19 cellular contexts compared by ENCODE assay signal in the genomic region with DNA sequence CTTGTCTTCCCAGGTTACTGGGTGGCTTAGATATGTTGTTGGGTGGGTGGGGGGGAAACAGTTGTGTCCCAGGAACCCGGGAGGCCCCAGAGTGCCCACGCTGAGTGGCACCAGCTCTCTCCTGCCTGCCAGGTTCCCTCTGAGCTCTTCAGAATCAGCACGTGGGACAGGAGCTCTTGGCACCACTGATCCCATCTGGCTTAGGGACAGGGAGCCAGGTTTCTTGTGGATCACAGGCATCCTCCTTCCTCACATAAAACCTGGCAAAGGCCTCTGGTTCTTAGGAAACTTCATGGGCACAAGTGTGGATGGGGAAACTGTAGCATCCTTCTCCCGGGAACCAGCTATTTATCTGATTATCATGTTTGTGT. TPM values are rescaled to one million over a fixed set of nuclear protein-coding genes. Genes with fewer than 3 reads are reported as not detected.
DNase-seq lines count a peak whose midpoint lies in the region; ATAC-seq, FAIRE-seq and TF ChIP-seq lines count a peak whose summit lies in the region.
"Had no signal": no experiment of that assay in that cellular context is flagged by ENCODE, and none has a peak within 500 bp of the region (broad histone marks: within the 10 kb centered on the region; RNA-seq: fewer than 3 reads in every experiment).

No MANE protein-coding gene starts in this region.

- no peak overlapping the region for H3K4me3 ChIP-seq in H1 (ENCODE audit: extremely low read depth in 1 of 4, insufficient read depth in 2 of 4, low read depth in 3 of 4, low read length in 4 of 4)
- H3K4me3 ChIP-seq: A549, GM23338 had no signal

- no peak overlapping the region for H2BK120ac ChIP-seq in H1 (replicated peaks; ENCODE audit: low read depth, low read length)

- no peaks in the 10 kb centered on the region for H3K79me1 ChIP-seq in H1 (ENCODE audit: low read depth, low read length)

- intact Hi-C loops in sciatic nerve (cut with DNase I), result loop anchor here (10.0 kb wide), 1 partner anchor 519 kb away; no protein-coding TSS in a partner anchor

- peaks cover 3 to 16% (median 15%) of the 10 kb centered on the region in 4 experiments for H3K27me3 ChIP-seq in H1 (replicated peaks in 1 of 4; ENCODE audit: control insufficient read depth in 3 of 4, extremely low read depth in 1 of 4, insufficient read depth in 3 of 4, low read length in 3 of 4)

- ATAC-seq in sciatic nerve, result no peak
- no peak for ATAC-seq in HG03095 (IDR thresholded peaks at IDR 0.05; ENCODE audit: unreplicated experiment)
- no peak for ATAC-seq in left lobe of liver
- ATAC-seq: A549, GM23338 had no signal

- H3K56ac ChIP-seq in H1 (replicated peaks; ENCODE audit: insufficient read length, low read depth, low read length), result no peak overlapping the region

- no peak overlapping the region for H2AFZ ChIP-seq in H1 (ENCODE audit: low read length)
- H2AFZ ChIP-seq: GM23338 had no signal

- no peak for TF ChIP-seq CTCF in H1 (IDR thresholded peaks at IDR 0.05; ENCODE audit: control extremely low read depth in 1 of 3, insufficient read depth in 1 of 3, low read depth in 1 of 3, low read length in 3 of 3)

- POLR2A ChIA-PET in H1 (lab: Charles Lee; ENCODE audit: partially characterized antibody), result interaction anchor here (0.9 kb wide), 1 partner anchor 16 kb away, joined by 4 read pairs; no protein-coding TSS in a partner anchor

- H4K5ac ChIP-seq in H1 (ENCODE audit: insufficient read length, low read depth, low read length), result no peak overlapping the region

- 0 out of 2 replicates have a peak overlapping the region, but pooled peaks have one; percentile 39 for H2BK12ac ChIP-seq in H1 (ENCODE audit: low read depth, low read length)

- WGBS in H1 (ENCODE audit: extremely low coverage in 1 of 2, insufficient coverage in 1 of 2, insufficient read length in 1 of 2, insufficient replicate concordance in 2 of 2, low coverage in 1 of 2, low lambda C conversion rate in 2 of 2, missing lambda C conversion rate in 1 of 2), 2 experiments, result 92% methylated on average over 4 of the region's 4 CpGs; no CpG with 5 or more reads in 1 of the 2 experiments

- H3K9me3 ChIP-seq in H1 (ENCODE audit: insufficient read depth in 2 of 2, low read depth in 1 of 2, low read length in 1 of 2), result no peaks in the 10 kb centered on the region
- H3K9me3 ChIP-seq: A549, Caco-2 had no signal

- no peak overlapping the region for H4K91ac ChIP-seq in H1 (replicated peaks; ENCODE audit: insufficient read length, low read length)

- H3K36me3 ChIP-seq in H1 (ENCODE audit: control insufficient read depth in 2 of 4, insufficient read depth in 4 of 4, low read length in 3 of 4), result no peaks in the 10 kb centered on the region

- no peak overlapping the region for H2AK5ac ChIP-seq in H1 (ENCODE audit: low read depth, low read length)

- FAIRE-seq in H1 (lab: Jason Lieb, UNC), result no peak
- FAIRE-seq: A549, D721Med had no signal

- TF ChIP-seq RAD21 in H1 (IDR thresholded peaks at IDR 0.05 in 1 of 2, conservative IDR thresholded peaks at IDR 0.05 in 1 of 2; ENCODE audit: low read depth in 2 of 2, low read length in 2 of 2), result no peak

- H3K4me2 ChIP-seq in H1 (ENCODE audit: insufficient read depth in 1 of 2, low read depth in 2 of 2, low read length in 2 of 2), result no peak overlapping the region
- H3K4me2 ChIP-seq: A549, GM23338 had no signal

- H2BK20ac ChIP-seq in H1 (ENCODE audit: low read length), result no peak overlapping the region

- no peak overlapping the region for H3K18ac ChIP-seq in H1 (ENCODE audit: extremely low read depth, low read length)

- H3K9ac ChIP-seq in H1 (replicated peaks in 1 of 4; ENCODE audit: extremely low read depth in 1 of 4, low read depth in 3 of 4, low read length in 3 of 4), result no peak overlapping the region

- H2BK5ac ChIP-seq in H1 (ENCODE audit: low read depth, low read length), result no peak overlapping the region

- peaks cover 0 to 22% (median 16%) of the 10 kb centered on the region in 4 experiments; a peak in 6 of 7 replicates for H3K4me1 ChIP-seq in H1 (replicated peaks in 1 of 4; ENCODE audit: control insufficient read depth in 3 of 4, insufficient read depth in 4 of 4, low read length in 3 of 4)
- H3K4me1 ChIP-seq: A549, Caco-2 had no signal

- no peak for TF ChIP-seq EP300 in H1 (IDR thresholded peaks at IDR 0.05; ENCODE audit: borderline replicate concordance in 1 of 2, low read depth in 2 of 2, low read length in 2 of 2)

- no peaks in the 10 kb centered on the region for H3K79me2 ChIP-seq in H1 (ENCODE audit: control insufficient read depth in 1 of 2, insufficient read depth in 2 of 2, low read length in 2 of 2)

- peaks cover 12% of the 10 kb centered on the region; the same call in 1 of the 2 replicates for H3K23me2 ChIP-seq in H1 (ENCODE audit: low read depth, low read length)

- no peak overlapping the region for H3K27ac ChIP-seq in H1 (ENCODE audit: low read depth, low read length)
- H3K27ac ChIP-seq: 22Rv1, A549, C4-2B had no signal

- no peak overlapping the region for H3K23ac ChIP-seq in H1 (ENCODE audit: insufficient read length)

- TF ChIP-seq POLR2A in H1 (IDR thresholded peaks at IDR 0.05; ENCODE audit: control extremely low read depth in 1 of 2, low read depth in 2 of 2, low read length in 2 of 2), result no peak

- no peak overlapping the region for H3K4ac ChIP-seq in H1 (replicated peaks; ENCODE audit: insufficient read length, low read depth, low read length)

- no peak overlapping the region for H3K14ac ChIP-seq in H1 (ENCODE audit: insufficient read length)

- peak; percentile 12 for DNase-seq in DMS 273 (lab: John Stamatoyannopoulos, UW; ENCODE audit: unreplicated experiment)
- DNase-seq in DMS 273 treated with DMSO at 0.1 percent for 48 hours (lab: John Stamatoyannopoulos, UW), result no peak
- DNase-seq in H1 (ENCODE audit: low read depth in 1 of 2, low spot score in 2 of 2), result no peak
- DNase-seq in sciatic nerve (ENCODE audit: low spot score), result peak; percentile 15
- DNase-seq in cerebellar nuclear complex (lab: John Stamatoyannopoulos, UW), result no peak
- no peak for DNase-seq in left lobe of liver (ENCODE audit: low spot score)
- DNase-seq: AML-193, DMS79 treated with DMSO at 0.1 percent for 48 hours, GF-D8, H9 had no signal

- CTCF ChIA-PET in H1 (lab: Charles Lee; ENCODE audit: partially characterized antibody), result interaction anchor here (0.7 to 8.8 kb wide), 10 partner anchors 9 to 114 kb away, joined by 3 to 66 read pairs (median 4); a partner anchor contains a TSS

- peaks cover 1 to 6% of the 10 kb centered on the region in 2 experiments for H4K20me1 ChIP-seq in H1 (replicated peaks in 1 of 2; ENCODE audit: control insufficient read depth in 1 of 2, insufficient read depth in 2 of 2, low read length in 2 of 2)

- H4K8ac ChIP-seq in H1 (ENCODE audit: extremely low read depth, insufficient read depth, low read length), result no peak overlapping the region

- H2BK15ac ChIP-seq in H1 (ENCODE audit: low read length), result no peak overlapping the region

TF ChIP-seq in H1, 55 proteins besides CTCF, POLR2A, EP300 and RAD21 (continues in another document):
- TF ChIP-seq, protein P1, sequence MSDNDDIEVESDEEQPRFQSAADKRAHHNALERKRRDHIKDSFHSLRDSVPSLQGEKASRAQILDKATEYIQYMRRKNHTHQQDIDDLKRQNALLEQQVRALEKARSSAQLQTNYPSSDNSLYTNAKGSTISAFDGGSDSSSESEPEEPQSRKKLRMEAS (IDR thresholded peaks at IDR 0.05), result no peak
- no peak for TF ChIP-seq KDM4A (IDR thresholded peaks at IDR 0.05; ENCODE audit: low read depth, low read length, severe bottlenecking)
- TF ChIP-seq CEBPB (IDR thresholded peaks at IDR 0.05; ENCODE audit: low read depth, low read length), result no peak
- TF ChIP-seq SIX5 (IDR thresholded peaks at IDR 0.05; ENCODE audit: low read depth, low read length), result no peak
- TF ChIP-seq HDAC6 (IDR thresholded peaks at IDR 0.05; ENCODE audit: low read depth, low read length), result no peak
- no peak for TF ChIP-seq EZH2 (IDR thresholded peaks at IDR 0.05; ENCODE audit: low read depth, low read length, severe bottlenecking)
- no peak for TF ChIP-seq RXRA (IDR thresholded peaks at IDR 0.05; ENCODE audit: insufficient read depth, low read depth, low read length)
- TF ChIP-seq, protein P2, sequence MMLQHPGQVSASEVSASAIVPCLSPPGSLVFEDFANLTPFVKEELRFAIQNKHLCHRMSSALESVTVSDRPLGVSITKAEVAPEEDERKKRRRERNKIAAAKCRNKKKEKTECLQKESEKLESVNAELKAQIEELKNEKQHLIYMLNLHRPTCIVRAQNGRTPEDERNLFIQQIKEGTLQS (IDR thresholded peaks at IDR 0.05; ENCODE audit: insufficient read depth, low read depth, low read length), result no peak
- no peak for TF ChIP-seq JUND (IDR thresholded peaks at IDR 0.05; ENCODE audit: low read length)
- no peak for TF ChIP-seq RNF2 (IDR thresholded peaks at IDR 0.05; ENCODE audit: borderline replicate concordance, low read depth, low read length, missing control alignments, poor library complexity, severe bottlenecking)
- TF ChIP-seq BACH1 (IDR thresholded peaks at IDR 0.05; ENCODE audit: low read length), result no peak
- TF ChIP-seq BCL11A (IDR thresholded peaks at IDR 0.05; ENCODE audit: low read depth in 2 of 2, low read length in 2 of 2), result no peak
- TF ChIP-seq MAFK (IDR thresholded peaks at IDR 0.05; ENCODE audit: low read depth, low read length), result no peak
- TF ChIP-seq CREB1 (IDR thresholded peaks at IDR 0.05), result no peak

RNA-seq across cellular contexts. Expression of a gene that starts 3.4 kb away (rescaled TPM):
- 3.0 and 3.3 TPM in 2 replicates for total RNA-seq in H1 (2021; fragmentation: NEBNext Ultra II Directional; extraction: Animal tissue kit (Norgen Biotek cat#: 25700))
- 1.0 and 2.2 TPM in 2 replicates for polyA plus RNA-seq in H1 (2011; rRNA removed)
- polyA plus RNA-seq in H1 (2011; cell fraction: cytosol; rRNA removed), result 1.6 TPM
- polyA plus RNA-seq in H1 (2011; cell fraction: nucleus; rRNA removed), result 10.5 TPM
- polyA plus RNA-seq in H1 (2012, experiment 1 of 2), result 1.7 to 2.0 TPM (median 1.9 TPM) in 4 replicates
- polyA plus RNA-seq in H1 (2012, experiment 2 of 2), result 0.84 TPM
- polyA plus RNA-seq in H1 (2013, experiment 1 of 2), result 0.75 TPM
- polyA plus RNA-seq in H1 (2013, experiment 2 of 2), result 0.68 TPM
- polyA minus RNA-seq in H1 (2011; rRNA and poly(A)+ RNA removed), result 1.8 and 3.0 TPM in 2 replicates
- 0.59 TPM for polyA minus RNA-seq in H1 (2011; cell fraction: cytosol; rRNA and poly(A)+ RNA removed)
- polyA minus RNA-seq in H1 (2011; cell fraction: nucleus; rRNA and poly(A)+ RNA removed), result 8.6 TPM
- total RNA-seq in sciatic nerve (0.58 TPM), left lobe of liver (not detected)
- total RNA-seq: CD4-positive, alpha-beta T cell; HT-29 had no signal

RNA-seq across cellular contexts. Expression of a gene that starts 8.9 kb away (rescaled TPM):
- 28.8 and 31.5 TPM in 2 replicates for total RNA-seq in H1 (2021; fragmentation: NEBNext Ultra II Directional; extraction: Animal tissue kit (Norgen Biotek cat#: 25700))
- 40.7 and 67.4 TPM in 2 replicates for polyA plus RNA-seq in H1 (2011; rRNA removed)
- 38.3 TPM for polyA plus RNA-seq in H1 (2011; cell fraction: cytosol; rRNA removed)
- 98.5 TPM for polyA plus RNA-seq in H1 (2011; cell fraction: nucleus; rRNA removed)
- polyA plus RNA-seq in H1 (2012, experiment 1 of 2), result 29.4 to 44.2 TPM (median 42.1 TPM) in 4 replicates
- 35.2 TPM for polyA plus RNA-seq in H1 (2012, experiment 2 of 2)
- 26.2 TPM for polyA plus RNA-seq in H1 (2013, experiment 1 of 2)
- polyA plus RNA-seq in H1 (2013, experiment 2 of 2), result 24.4 TPM
- 12.0 and 13.2 TPM in 2 replicates for polyA minus RNA-seq in H1 (2011; rRNA and poly(A)+ RNA removed)
- polyA minus RNA-seq in H1 (2011; cell fraction: cytosol; rRNA and poly(A)+ RNA removed), result 20.3 TPM
- polyA minus RNA-seq in H1 (2011; cell fraction: nucleus; rRNA and poly(A)+ RNA removed), result 32.0 TPM
- 7.0 TPM for total RNA-seq in sciatic nerve
- 0.45 TPM for total RNA-seq in left lobe of liver
- total RNA-seq: CD4-positive, alpha-beta T cell; HT-29 had no signal

Comparison
In these comparisons a context has a peak if more than half of its experiments do, and no peak if none do; other contexts are left out.
1. DNase-seq: peak in DMS 273 (single experiment) and sciatic nerve (single experiment); none in DMS 273 treated with DMSO at 0.1 percent for 48 hours (single experiment), H1 (0 of 2), cerebellar nuclear complex (0 of 2) and left lobe of liver (single experiment).